ENCODE assay signal across 8 cellular contexts in genomic region chr19:11375143-11375948, GRCh38. TPM values are rescaled to one million over a fixed set of nuclear protein-coding genes. Genes with fewer than 3 reads are reported as not detected.
A peak's percentile ranks its signal among the peaks of the same experiment; 100 is the strongest.
DNase-seq lines count a peak whose midpoint lies in the region; ATAC-seq, FAIRE-seq and TF ChIP-seq lines count a peak whose summit lies in the region.

No MANE protein-coding gene starts in this region.

- no peaks in the 10 kb centered on the region for H3K27me3 Mint-ChIP-seq in activated T-helper 1 cell treated with anti-CD3 and anti-CD28 coated beads, Interleukin-12 subunit alpha, Interleukin-12 subunit beta, Interleukin-2, Interleukin-4 antibody, amounts not matched to agents 30 ng/mL and 10 ng/mL and 1 ng/mL, durations not matched to agents 14 hours and 24 hours and 36 hours (ENCODE audit: insufficient read depth)

- no peak for ATAC-seq in A549
- ATAC-seq in GM21737 (IDR thresholded peaks at IDR 0.05; ENCODE audit: unreplicated experiment): peak; percentile 32
- no peak for ATAC-seq in GM19035 (IDR thresholded peaks at IDR 0.05; ENCODE audit: unreplicated experiment)

- FAIRE-seq in A549 (lab: Jason Lieb, UNC): no peak

- H3K9me3 ChIP-seq in A549: no peaks in the 10 kb centered on the region

- H3K4me3 ChIP-seq in A549 (peak overlapping the region; percentile 47), foreskin fibroblast (ENCODE audit: low read depth in 1 of 2, low read length in 2 of 2) (peak overlapping the region; percentile 59 to 82), rectal smooth muscle tissue (ENCODE audit: low read length) (peak overlapping the region; percentile 72)

- peak overlapping the region; percentile 69 to 92 for H3K27ac ChIP-seq in A549
- peak overlapping the region; percentile 74 for H3K27ac ChIP-seq in rectal smooth muscle tissue (ENCODE audit: low read depth, low read length)

- H3K27me3 ChIP-seq in rectal smooth muscle tissue (ENCODE audit: control insufficient read depth, insufficient read depth, low read length): no peaks in the 10 kb centered on the region

- H3K4me1 Mint-ChIP-seq in activated T-helper 1 cell treated with anti-CD3 and anti-CD28 coated beads, Interleukin-12 subunit alpha, Interleukin-12 subunit beta, Interleukin-2, Interleukin-4 antibody, amounts not matched to agents 30 ng/mL and 10 ng/mL and 1 ng/mL, durations not matched to agents 14 hours and 24 hours and 36 hours (ENCODE audit: low read depth): peaks cover 39% of the 10 kb centered on the region

- H3K9me3 Mint-ChIP-seq in activated T-helper 1 cell treated with anti-CD3 and anti-CD28 coated beads, Interleukin-12 subunit alpha, Interleukin-12 subunit beta, Interleukin-2, Interleukin-4 antibody, amounts not matched to agents 30 ng/mL and 10 ng/mL and 1 ng/mL, durations not matched to agents 14 hours and 24 hours and 36 hours: no peaks in the 10 kb centered on the region

- no peak for DNase-seq in A549 (ENCODE audit: low read depth in 1 of 2, low spot score in 1 of 2)
- DNase-seq in OCI-M2 (lab: John Stamatoyannopoulos, UW; ENCODE audit: unreplicated experiment): peak; percentile 99
- peak; percentile 75 for DNase-seq in activated T-helper 1 cell treated with anti-CD3 and anti-CD28 coated beads, Interleukin-12 subunit alpha, Interleukin-12 subunit beta, Interleukin-2, Interleukin-4 antibody, amounts not matched to agents 30 ng/mL and 10 ng/mL and 1 ng/mL, durations not matched to agents 14 hours and 24 hours and 36 hours (ENCODE audit: low spot score)
- no peak for DNase-seq in foreskin fibroblast
- no peak for DNase-seq in GOT3 (lab: John Stamatoyannopoulos, UW)

- TF ChIP-seq CTCF in A549 (IDR thresholded peaks at IDR 0.05) (no peak), foreskin fibroblast (IDR thresholded peaks at IDR 0.05; ENCODE audit: low read depth, low read length) (no peak)

- H3K36me3 ChIP-seq in rectal smooth muscle tissue (ENCODE audit: control insufficient read depth, insufficient read depth, low read length): no peaks in the 10 kb centered on the region

- H3K4me3 Mint-ChIP-seq in activated T-helper 1 cell treated with anti-CD3 and anti-CD28 coated beads, Interleukin-12 subunit alpha, Interleukin-12 subunit beta, Interleukin-2, Interleukin-4 antibody, amounts not matched to agents 30 ng/mL and 10 ng/mL and 1 ng/mL, durations not matched to agents 14 hours and 24 hours and 36 hours: no peak overlapping the region

- no peak overlapping the region for H3K27ac Mint-ChIP-seq in activated T-helper 1 cell treated with anti-CD3 and anti-CD28 coated beads, Interleukin-12 subunit alpha, Interleukin-12 subunit beta, Interleukin-2, Interleukin-4 antibody, amounts not matched to agents 30 ng/mL and 10 ng/mL and 1 ng/mL, durations not matched to agents 14 hours and 24 hours and 36 hours

- WGBS in A549 (ENCODE audit: missing lambda C conversion rate): 28% methylated on average over 20 of the region's 27 CpGs

- peaks cover 49% of the 10 kb centered on the region for H3K4me1 ChIP-seq in A549
- peaks cover 28% of the 10 kb centered on the region for H3K4me1 ChIP-seq in rectal smooth muscle tissue (ENCODE audit: control insufficient read depth, insufficient read depth, low read length)

- peak overlapping the region; percentile 35 for H3K9ac ChIP-seq in rectal smooth muscle tissue (ENCODE audit: low read length)

- POLR2A ChIA-PET in A549 (lab: Yijun Ruan, JAX): interaction anchor here (0.6 to 2.3 kb wide), 17 partner anchors 8 to 211 kb away, joined by 3 to 32 read pairs (median 8); partner anchors contain the start of genes CCDC159, ECSIT, EPOR and ODAD3

- intact Hi-C loops in activated T-helper 1 cell treated with anti-CD3 and anti-CD28 coated beads, Interleukin-12 subunit alpha, Interleukin-12 subunit beta, Interleukin-2, Interleukin-4 antibody, amounts not matched to agents 30 ng/mL and 10 ng/mL and 1 ng/mL, durations not matched to agents 14 hours and 24 hours and 36 hours (cut with micrococcal nuclease): loop anchor here (1.0 to 2.0 kb wide), 6 partner anchors 20 to 222 kb away; partner anchors contain the start of genes ECSIT, ODAD3, PLPPR2 and PRKCSH

- no peak for TF ChIP-seq EP300 in A549 (IDR thresholded peaks at IDR 0.05)

- CTCF ChIA-PET in A549 (lab: Yijun Ruan, JAX): interaction anchor here (1.0 to 4.9 kb wide), 7 partner anchors 9 to 107 kb away, joined by 4 to 28 read pairs (median 4); partner anchors contain the start of genes EPOR, PRKCSH and TSPAN16

- no peak for TF ChIP-seq RAD21 in A549 (conservative IDR thresholded peaks at IDR 0.05 in 1 of 2, IDR thresholded peaks at IDR 0.05 in 1 of 2)

- TF ChIP-seq POLR2A in A549 (IDR thresholded peaks at IDR 0.05; ENCODE audit: low read length): no peak

- H3K36me3 Mint-ChIP-seq in activated T-helper 1 cell treated with anti-CD3 and anti-CD28 coated beads, Interleukin-12 subunit alpha, Interleukin-12 subunit beta, Interleukin-2, Interleukin-4 antibody, amounts not matched to agents 30 ng/mL and 10 ng/mL and 1 ng/mL, durations not matched to agents 14 hours and 24 hours and 36 hours (ENCODE audit: low read depth): peaks cover 19% of the 10 kb centered on the region

- H3K4me2 ChIP-seq in A549: peak overlapping the region; percentile 84

TF ChIP-seq in A549, 52 proteins besides CTCF, POLR2A, EP300 and RAD21 (continues in another document):
- TF ChIP-seq HOXA7 (CRISPR knock-in tag; IDR thresholded peaks at IDR 0.05) (no peak), ZSCAN20 (CRISPR knock-in tag; IDR thresholded peaks at IDR 0.05) (no peak), FOSB (CRISPR knock-in tag; IDR thresholded peaks at IDR 0.05) (no peak), EHF (CRISPR knock-in tag; IDR thresholded peaks at IDR 0.05) (no peak), MAZ (IDR thresholded peaks at IDR 0.05; ENCODE audit: borderline replicate concordance, low read depth, low read length) (no peak), CBX8 (IDR thresholded peaks at IDR 0.05) (no peak), CHD2 (IDR thresholded peaks at IDR 0.05; ENCODE audit: low read length, partially characterized antibody) (no peak), JUNB (IDR thresholded peaks at IDR 0.05) (no peak)
- TF ChIP-seq, protein P1, sequence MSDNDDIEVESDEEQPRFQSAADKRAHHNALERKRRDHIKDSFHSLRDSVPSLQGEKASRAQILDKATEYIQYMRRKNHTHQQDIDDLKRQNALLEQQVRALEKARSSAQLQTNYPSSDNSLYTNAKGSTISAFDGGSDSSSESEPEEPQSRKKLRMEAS (IDR thresholded peaks at IDR 0.05): no peak

RNA-seq across cellular contexts. Expression of gene SWSAP1, which starts 0.9 kb away (rescaled TPM):
- polyA plus RNA-seq in A549 (2011; rRNA removed) (1.2 and 1.3 TPM in 2 replicates), A549 (2017; fragmentation: RNase III; extraction: RNeasy Plus Mini Kit Qiagen cat#74134 plus additional on column Dnase treatment) (1.5 to 1.8 TPM (median 1.5 TPM) in 3 replicates)
- polyA plus RNA-seq in A549 (2012; cell fraction: cytosol; rRNA removed): 3.0 and 3.6 TPM in 2 replicates
- polyA plus RNA-seq in A549 (2012; cell fraction: nucleus; rRNA removed): 2.6 and 3.3 TPM in 2 replicates
- polyA minus RNA-seq in A549 (2011; rRNA and poly(A)+ RNA removed): 0.33 and 0.88 TPM in 2 replicates
- 3.2 and 3.9 TPM in 2 replicates for total RNA-seq in activated T-helper 1 cell treated with anti-CD3 and anti-CD28 coated beads, Interleukin-12 subunit alpha, Interleukin-12 subunit beta, Interleukin-2, Interleukin-4 antibody, amounts not matched to agents 30 ng/mL and 10 ng/mL and 1 ng/mL, durations not matched to agents 14 hours and 24 hours and 36 hours

RNA-seq across cellular contexts. Expression of gene EPOR, which starts 8.8 kb away (rescaled TPM):
- polyA plus RNA-seq in A549 (2011; rRNA removed) (4.4 and 5.2 TPM in 2 replicates), A549 (2017; fragmentation: RNase III; extraction: RNeasy Plus Mini Kit Qiagen cat#74134 plus additional on column Dnase treatment) (2.8 to 3.6 TPM (median 3.3 TPM) in 3 replicates)
- polyA plus RNA-seq in A549 (2012; cell fraction: cytosol; rRNA removed): 8.3 and 10.0 TPM in 2 replicates
- 19.3 and 20.0 TPM in 2 replicates for polyA plus RNA-seq in A549 (2012; cell fraction: nucleus; rRNA removed)
- polyA minus RNA-seq in A549 (2011; rRNA and poly(A)+ RNA removed): 3.9 and 4.8 TPM in 2 replicates
- 7.3 and 7.9 TPM in 2 replicates for total RNA-seq in activated T-helper 1 cell treated with anti-CD3 and anti-CD28 coated beads, Interleukin-12 subunit alpha, Interleukin-12 subunit beta, Interleukin-2, Interleukin-4 antibody, amounts not matched to agents 30 ng/mL and 10 ng/mL and 1 ng/mL, durations not matched to agents 14 hours and 24 hours and 36 hours

RNA-seq across cellular contexts. Expression of gene PLPPR2, which starts 20.1 kb away (rescaled TPM):
- polyA plus RNA-seq in A549 (2011; rRNA removed) (5.6 and 6.3 TPM in 2 replicates), A549 (2017; fragmentation: RNase III; extraction: RNeasy Plus Mini Kit Qiagen cat#74134 plus additional on column Dnase treatment) (8.6 to 12.3 TPM (median 9.7 TPM) in 3 replicates)
- 8.6 and 11.8 TPM in 2 replicates for polyA plus RNA-seq in A549 (2012; cell fraction: cytosol; rRNA removed)
- 20.2 and 33.1 TPM in 2 replicates for polyA plus RNA-seq in A549 (2012; cell fraction: nucleus; rRNA removed)
- polyA minus RNA-seq in A549 (2011; rRNA and poly(A)+ RNA removed): 4.7 TPM in 2 replicates
- 2.0 TPM in 2 replicates for total RNA-seq in activated T-helper 1 cell treated with anti-CD3 and anti-CD28 coated beads, Interleukin-12 subunit alpha, Interleukin-12 subunit beta, Interleukin-2, Interleukin-4 antibody, amounts not matched to agents 30 ng/mL and 10 ng/mL and 1 ng/mL, durations not matched to agents 14 hours and 24 hours and 36 hours

RNA-seq across cellular contexts. Expression of gene CCDC159, which starts 29.0 kb away (rescaled TPM):
- polyA plus RNA-seq in A549 (2011; rRNA removed) (11.3 and 12.2 TPM in 2 replicates), A549 (2017; fragmentation: RNase III; extraction: RNeasy Plus Mini Kit Qiagen cat#74134 plus additional on column Dnase treatment) (8.4 to 11.2 TPM (median 8.6 TPM) in 3 replicates)
- 7.5 and 7.9 TPM in 2 replicates for polyA plus RNA-seq in A549 (2012; cell fraction: cytosol; rRNA removed)
- 40.2 and 53.1 TPM in 2 replicates for polyA plus RNA-seq in A549 (2012; cell fraction: nucleus; rRNA removed)
- polyA minus RNA-seq in A549 (2011; rRNA and poly(A)+ RNA removed): 8.0 and 12.8 TPM in 2 replicates
- 10.7 and 14.4 TPM in 2 replicates for total RNA-seq in activated T-helper 1 cell treated with anti-CD3 and anti-CD28 coated beads, Interleukin-12 subunit alpha, Interleukin-12 subunit beta, Interleukin-2, Interleukin-4 antibody, amounts not matched to agents 30 ng/mL and 10 ng/mL and 1 ng/mL, durations not matched to agents 14 hours and 24 hours and 36 hours

RNA-seq across cellular contexts. Expression of gene TMEM205, which starts 29.3 kb away (rescaled TPM):
- polyA plus RNA-seq in A549 (2011; rRNA removed) (183 and 230 TPM in 2 replicates), A549 (2017; fragmentation: RNase III; extraction: RNeasy Plus Mini Kit Qiagen cat#74134 plus additional on column Dnase treatment) (91.6 to 92.6 TPM (median 92.3 TPM) in 3 replicates)
- 269 and 277 TPM in 2 replicates for polyA plus RNA-seq in A549 (2012; cell fraction: cytosol; rRNA removed)
- polyA plus RNA-seq in A549 (2012; cell fraction: nucleus; rRNA removed): 218 and 264 TPM in 2 replicates
- 135 and 193 TPM in 2 replicates for polyA minus RNA-seq in A549 (2011; rRNA and poly(A)+ RNA removed)
- 26.6 and 31.2 TPM in 2 replicates for total RNA-seq in activated T-helper 1 cell treated with anti-CD3 and anti-CD28 coated beads, Interleukin-12 subunit alpha, Interleukin-12 subunit beta, Interleukin-2, Interleukin-4 antibody, amounts not matched to agents 30 ng/mL and 10 ng/mL and 1 ng/mL, durations not matched to agents 14 hours and 24 hours and 36 hours

Comparison
In these comparisons a context has a peak if more than half of its experiments do, and no peak if none do; other contexts are left out.
1. DNase-seq: peak in OCI-M2 (single experiment) and activated T-helper 1 cell treated with anti-CD3 and anti-CD28 coated beads, Interleukin-12 subunit alpha, Interleukin-12 subunit beta, Interleukin-2, Interleukin-4 antibody, amounts not matched to agents 30 ng/mL and 10 ng/mL and 1 ng/mL, durations not matched to agents 14 hours and 24 hours and 36 hours (single experiment); none in A549 (0 of 2), foreskin fibroblast (0 of 2) and GOT3 (single experiment).
2. Peak in every context shown above with its lines, with median percentiles within 50 percentile points of each other: H3K4me3 ChIP-seq.